In the genomic region with DNA sequence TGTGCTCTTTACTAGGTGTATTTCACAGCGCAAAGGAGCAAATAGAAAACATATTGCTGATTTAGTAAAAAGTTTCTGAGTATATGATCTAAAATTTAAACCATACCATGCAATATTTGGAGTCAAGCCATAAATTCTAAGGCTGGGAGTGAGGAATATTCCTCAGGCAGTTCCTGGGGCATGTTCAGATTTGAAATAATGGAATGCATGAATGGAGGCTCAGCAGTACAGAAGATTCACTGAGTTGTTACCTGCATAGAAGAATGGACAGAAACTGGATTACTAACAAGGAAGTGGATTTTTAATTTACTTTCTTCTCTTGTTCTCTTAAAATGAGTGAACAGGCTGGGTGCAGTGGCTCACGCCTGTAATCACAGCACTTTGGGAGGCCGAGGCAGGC, we compare ENCODE assay signal across 27 cellular contexts.
"Had no signal": no experiment of that assay in that cellular context is flagged by ENCODE, and none has a peak within 500 bp of the region (broad histone marks: within the 10 kb centered on the region; RNA-seq: fewer than 3 reads in every experiment).

No MANE protein-coding gene starts in this region.

- H3K9me3 ChIP-seq: adrenal gland, ascending aorta, colonic mucosa, lower lobe of right lung had no signal

- H3K4me1 Mint-ChIP-seq: activated B cell treated with CpG ODN at 0.5 μM for 24 hours; activated CD4-positive, alpha-beta T cell treated with anti-CD3 and anti-CD28 coated beads for 36 hours; central memory CD8-positive, alpha-beta T cell; natural killer cell had no signal

- H3K27me3 Mint-ChIP-seq: activated B cell treated with CpG ODN at 0.5 μM for 24 hours; activated CD4-positive, alpha-beta T cell treated with anti-CD3 and anti-CD28 coated beads for 36 hours; activated naive CD8-positive, alpha-beta T cell; central memory CD8-positive, alpha-beta T cell; effector memory CD8-positive, alpha-beta T cell; progenitor cell of endocrine pancreas had no signal

- DNase-seq: activated B cell treated with CpG ODN at 0.5 μM for 24 hours; activated CD4-positive, alpha-beta T cell treated with anti-CD3 and anti-CD28 coated beads for 36 hours; activated CD4-positive, alpha-beta T cell treated with anti-CD3 and anti-CD28 coated beads, Interleukin-2, amount 50 U/mL, for 4 hours; activated CD8-positive, alpha-beta memory T cell treated with anti-CD3 and anti-CD28 coated beads for 24 hours; activated CD8-positive, alpha-beta memory T cell treated with anti-CD3 and anti-CD28 coated beads, Interleukin-2, amount 50 U/mL, for 4 hours; activated naive CD4-positive, alpha-beta T cell; activated T-cell treated with anti-CD3 and anti-CD28 coated beads, Interleukin-2, amount 50 U/mL, for 4 hours; brain microvascular endothelial cell; colonic mucosa; dorsolateral prefrontal cortex; effector memory CD8-positive, alpha-beta T cell; heart right ventricle; lower lobe of right lung; natural killer cell; retina; spleen; stimulated activated CD4-positive, alpha-beta T cell treated with anti-CD3 and anti-CD28 coated beads, Interleukin-4, amount 100 ng/mL, for 24 hours; stimulated activated naive CD8-positive, alpha-beta T cell treated with anti-CD3 and anti-CD28 coated beads, Interleukin-15, Interleukin-2, amounts not matched to agents 100 U/mL and 50 U/mL, for 24 hours; T-helper 9 cell had no signal

- H3K36me3 ChIP-seq: adrenal gland, ascending aorta, brain microvascular endothelial cell, colonic mucosa, heart right ventricle, lower lobe of right lung, spleen had no signal

- FAIRE-seq: endothelial cell of umbilical vein had no signal

- ATAC-seq: activated CD4-positive, alpha-beta T cell treated with anti-CD3 and anti-CD28 coated beads for 36 hours; activated T-cell treated with anti-CD3 and anti-CD28 coated beads, Interleukin-2, amount 50 U/mL, for 4 hours; effector memory CD8-positive, alpha-beta T cell; heart right ventricle; left lobe of liver; lower lobe of right lung; natural killer cell; stimulated activated naive CD8-positive, alpha-beta T cell treated with anti-CD3 and anti-CD28 coated beads, Interleukin-15, Interleukin-2, amounts not matched to agents 100 U/mL and 50 U/mL, for 24 hours had no signal

- H3K27ac Mint-ChIP-seq: activated B cell treated with CpG ODN at 0.5 μM for 24 hours; activated CD4-positive, alpha-beta T cell treated with anti-CD3 and anti-CD28 coated beads for 36 hours; activated naive CD8-positive, alpha-beta T cell; activated T-helper 2 cell treated with anti-CD3 and anti-CD28 coated beads, Interferon-gamma antibody, Interleukin-2, Interleukin-4, amounts not matched to agents 10 μg/mL and 5 μg/mL and 100 μg/mL, durations not matched to agents 14 hours and 24 hours and 36 hours; effector memory CD8-positive, alpha-beta T cell; natural killer cell; progenitor cell of endocrine pancreas had no signal

- H3K27me3 ChIP-seq: adrenal gland, ascending aorta, brain microvascular endothelial cell, colonic mucosa, dorsolateral prefrontal cortex, heart right ventricle, spleen had no signal

- H3K4me1 ChIP-seq: ascending aorta, colonic mucosa, heart right ventricle, lower lobe of right lung, spleen had no signal

- H3K9me3 Mint-ChIP-seq: activated B cell treated with CpG ODN at 0.5 μM for 24 hours; activated T-helper 2 cell treated with anti-CD3 and anti-CD28 coated beads, Interferon-gamma antibody, Interleukin-2, Interleukin-4, amounts not matched to agents 10 μg/mL and 5 μg/mL and 100 μg/mL, durations not matched to agents 14 hours and 24 hours and 36 hours had no signal

- H3K36me3 Mint-ChIP-seq: activated naive CD8-positive, alpha-beta T cell; natural killer cell had no signal

- H3K27ac ChIP-seq: adrenal gland, ascending aorta, brain microvascular endothelial cell, colonic mucosa, dorsolateral prefrontal cortex, heart right ventricle, lower lobe of right lung had no signal

- H3K4me3 ChIP-seq: adrenal gland, ascending aorta, colonic mucosa, dorsolateral prefrontal cortex, heart right ventricle, lower lobe of right lung, spleen had no signal

- H3K4me3 Mint-ChIP-seq: activated B cell treated with CpG ODN at 0.5 μM for 24 hours; activated CD4-positive, alpha-beta T cell treated with anti-CD3 and anti-CD28 coated beads for 36 hours; activated naive CD8-positive, alpha-beta T cell; activated T-cell treated with anti-CD3 and anti-CD28 coated beads, Interleukin-2, amount 50 U/mL, for 4 hours; central memory CD8-positive, alpha-beta T cell; effector memory CD8-positive, alpha-beta T cell; natural killer cell had no signal
